21 cellular contexts compared by ENCODE assay signal in the genomic region with DNA sequence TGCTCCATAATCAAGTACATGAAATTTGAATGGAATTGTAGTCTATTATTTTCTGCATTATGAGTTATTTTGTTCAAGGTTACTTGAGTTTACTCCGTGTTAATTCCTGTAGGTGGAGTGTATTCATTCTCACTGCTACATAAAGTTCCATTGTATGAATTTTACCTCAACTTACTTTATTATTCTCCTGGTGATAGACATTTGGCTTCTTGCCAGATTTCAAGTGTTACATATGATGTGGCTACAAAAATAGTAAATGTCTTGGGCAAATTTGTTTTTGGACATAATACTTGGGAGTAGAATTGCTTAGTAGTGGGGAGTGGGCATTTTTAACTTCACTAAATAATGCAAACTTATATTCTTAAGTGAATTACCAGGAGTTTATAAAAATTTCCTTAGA.
DNase-seq lines count a peak whose midpoint lies in the region; ATAC-seq, FAIRE-seq and TF ChIP-seq lines count a peak whose summit lies in the region.
"Had no signal": no experiment of that assay in that cellular context is flagged by ENCODE, and none has a peak within 500 bp of the region (broad histone marks: within the 10 kb centered on the region; RNA-seq: fewer than 3 reads in every experiment).

No MANE protein-coding gene starts in this region.

- no peaks in the 10 kb centered on the region for H3K36me3 ChIP-seq in K562 (ENCODE audit: control insufficient read depth, insufficient read depth, low read length)
- H3K36me3 ChIP-seq: BLaER1 had no signal

- no peak overlapping the region for H3K9ac ChIP-seq in K562 (ENCODE audit: insufficient read depth in 1 of 2, low read depth in 2 of 2, low read length in 2 of 2)
- H3K9ac ChIP-seq: BLaER1, GM23248 had no signal

- TF ChIP-seq EP300 in K562 (IDR thresholded peaks at IDR 0.05; ENCODE audit: low read length) = no peak

- intact Hi-C loops in K562 (cut with micrococcal nuclease) = no loop called here

- no peak overlapping the region for H3K4me3 ChIP-seq in K562
- H3K4me3 ChIP-seq: BLaER1, GM23248 had no signal

- in situ Hi-C loops in K562 (cut with MboI) = no loop called here

- FAIRE-seq in K562 (lab: Jason Lieb, UNC) = no peak
- FAIRE-seq: A204.1, D721Med, G401.6, GM12892, H1 had no signal

- no peaks in the 10 kb centered on the region for H3K79me2 ChIP-seq in K562 (ENCODE audit: control insufficient read depth, insufficient read depth, low read length)

- TF ChIP-seq POLR2A in K562 (conservative IDR thresholded peaks at IDR 0.05) = no peak

- H2AFZ ChIP-seq in K562 (ENCODE audit: low read depth, low read length) = no peak overlapping the region
- H2AFZ ChIP-seq: GM23248 had no signal

- no peaks in the 10 kb centered on the region for H4K20me1 ChIP-seq in K562 (replicated peaks; ENCODE audit: control insufficient read depth, insufficient read depth, low read length)
- H4K20me1 ChIP-seq: BLaER1 had no signal

- DNase-seq in DMS 273 (lab: John Stamatoyannopoulos, UW; ENCODE audit: unreplicated experiment) (peak; percentile 1), DMS 273 treated with DMSO at 0.1 percent for 48 hours (lab: John Stamatoyannopoulos, UW) (no peak), NCI-H748 (lab: John Stamatoyannopoulos, UW; ENCODE audit: unreplicated experiment) (peak; percentile 33), NCI-H748 treated with DMSO at 0.1 percent for 48 hours (lab: John Stamatoyannopoulos, UW) (no peak), K562 (ENCODE audit: extremely low read depth in 1 of 4, low spot score in 3 of 4) (no peak), NCI-H446 (lab: John Stamatoyannopoulos, UW) (no peak)
- DNase-seq: CD4-positive, alpha-beta T cell; CD8-positive, alpha-beta memory T cell; DMS153; DND-41; GM23248; H7; HCEC 1CT had no signal

- CTCF ChIA-PET in K562 (lab: Yijun Ruan, JAX; ENCODE audit: low intra/inter-chr PET ratio) = no interaction called here

- ATAC-seq in K562 = no peak

- 0% methylated on average over 1 of the region's 1 CpG for WGBS in K562 (ENCODE audit: insufficient coverage, low coverage, missing lambda C conversion rate)

- POLR2A ChIA-PET in K562 (lab: Yijun Ruan, JAX) = no interaction called here

- TF ChIP-seq RAD21 in K562 (CRISPR knock-in tag; conservative IDR thresholded peaks at IDR 0.05 in 1 of 2, IDR thresholded peaks at IDR 0.05 in 1 of 2) = no peak

- no peaks in the 10 kb centered on the region for H3K27me3 ChIP-seq in K562 (ENCODE audit: control insufficient read depth in 2 of 2, insufficient read depth in 2 of 2, low read length in 2 of 2)
- H3K27me3 ChIP-seq: BLaER1 had no signal

- no TSS peak for BruUV-seq in K562 (replicated peaks; lab: Mats Ljungman, UMichigan)

- H3K27ac ChIP-seq in C4-2B (no peak overlapping the region), K562 (ENCODE audit: extremely low read depth, low read depth, low read length) (no peak overlapping the region)
- H3K27ac ChIP-seq: 22Rv1, BLaER1, GM23248 had no signal

- H3K9me1 ChIP-seq in K562 (ENCODE audit: control insufficient read depth, insufficient read depth, low read length) = no peaks in the 10 kb centered on the region

- 0 out of 2 replicates have a peak, but pooled peaks have one; percentile 3 for TF ChIP-seq CTCF in C4-2B (conservative IDR thresholded peaks at IDR 0.05)
- TF ChIP-seq CTCF in K562 (IDR thresholded peaks at IDR 0.05 in 2 of 3, conservative IDR thresholded peaks at IDR 0.05 in 1 of 3; ENCODE audit: insufficient read depth in 2 of 3, low read depth in 1 of 3, low read length in 3 of 3) = no peak

- no peaks in the 10 kb centered on the region for H3K9me3 ChIP-seq in K562 (replicated peaks; ENCODE audit: control insufficient read depth, insufficient read depth, low read depth, low read length)

- H3K4me1 ChIP-seq in K562 (replicated peaks in 1 of 2; ENCODE audit: control insufficient read depth in 2 of 2, insufficient read depth in 2 of 2, low read length in 2 of 2) = no peaks in the 10 kb centered on the region

- H3K4me2 ChIP-seq in K562 (ENCODE audit: insufficient read depth, low read length) = no peak overlapping the region
- H3K4me2 ChIP-seq: BLaER1 had no signal

TF ChIP-seq in K562, 482 proteins besides CTCF, POLR2A, EP300 and RAD21:
- TF ChIP-seq, protein P1, sequence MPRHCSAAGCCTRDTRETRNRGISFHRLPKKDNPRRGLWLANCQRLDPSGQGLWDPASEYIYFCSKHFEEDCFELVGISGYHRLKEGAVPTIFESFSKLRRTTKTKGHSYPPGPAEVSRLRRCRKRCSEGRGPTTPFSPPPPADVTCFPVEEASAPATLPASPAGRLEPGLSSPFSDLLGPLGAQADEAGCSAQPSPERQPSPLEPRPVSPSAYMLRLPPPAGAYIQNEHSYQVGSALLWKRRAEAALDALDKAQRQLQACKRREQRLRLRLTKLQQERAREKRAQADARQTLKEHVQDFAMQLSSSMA (CRISPR knock-in tag; IDR thresholded peaks at IDR 0.05) = no peak
- peak; percentile 81 for TF ChIP-seq NFIX (CRISPR knock-in tag; IDR thresholded peaks at IDR 0.05; ENCODE audit: low read depth)
- peak; percentile 88 for TF ChIP-seq NFIC (IDR thresholded peaks at IDR 0.05)
- TF ChIP-seq ERF (CRISPR knock-in tag; IDR thresholded peaks at IDR 0.05) = no peak

Comparison
In these comparisons a context has a peak if more than half of its experiments do, and no peak if none do; other contexts are left out.
1. DNase-seq: peak in DMS 273 (single experiment) and NCI-H748 (single experiment); none in DMS 273 treated with DMSO at 0.1 percent for 48 hours (single experiment), NCI-H748 treated with DMSO at 0.1 percent for 48 hours (single experiment), K562 (0 of 4) and NCI-H446 (0 of 2).